Comparison of ENCODE assay signal across 23 cellular contexts in genomic region chr12:46240436-46240835, GRCh38. TPM values are rescaled to one million over a fixed set of nuclear protein-coding genes. Genes with fewer than 3 reads are reported as not detected.
DNase-seq lines count a peak whose midpoint lies in the region; ATAC-seq lines count a peak whose summit lies in the region.
"Had no signal": no experiment of that assay in that cellular context is flagged by ENCODE, and none has a peak within 500 bp of the region (broad histone marks: within the 10 kb centered on the region; RNA-seq: fewer than 3 reads in every experiment).

No MANE protein-coding gene starts in this region.

- H2BK120ac ChIP-seq in trophoblast cell (ENCODE audit: insufficient read depth, low read length, poor library complexity) = no peak overlapping the region

- ATAC-seq in activated CD4-positive, alpha-beta T cell treated with anti-CD3 and anti-CD28 coated beads for 36 hours = no peak
- no peak for ATAC-seq in CD4-positive, CD25-positive, alpha-beta regulatory T cell (ENCODE audit: low read depth in 2 of 2)
- no peak for ATAC-seq in HG03039 (IDR thresholded peaks at IDR 0.05; ENCODE audit: unreplicated experiment)

- no peaks in the 10 kb centered on the region for H3K27me3 ChIP-seq in CD4-positive, CD25-positive, alpha-beta regulatory T cell (ENCODE audit: control insufficient read depth, insufficient read depth, low read length)
- H3K27me3 ChIP-seq in trophoblast cell (ENCODE audit: insufficient read depth, low read length) = no peaks in the 10 kb centered on the region

- no peak overlapping the region for H4K91ac ChIP-seq in trophoblast cell (ENCODE audit: low read depth, low read length)

- no peak overlapping the region for H3K18ac ChIP-seq in trophoblast cell (ENCODE audit: low read length)

- no peaks in the 10 kb centered on the region for H3K79me1 ChIP-seq in trophoblast cell (ENCODE audit: low read length)

- no CpG with 5 or more reads among the region's 7 CpGs for WGBS in trophoblast cell (ENCODE audit: extremely low coverage, insufficient coverage, insufficient read length)

- H3K4me3 ChIP-seq in CD4-positive, CD25-positive, alpha-beta regulatory T cell (ENCODE audit: low read depth, low read length) = no peak overlapping the region
- H3K4me3 ChIP-seq in trophoblast cell (ENCODE audit: low read depth, low read length) = no peak overlapping the region
- H3K4me3 ChIP-seq: PC-9, SK-N-MC had no signal

- H3K9me3 Mint-ChIP-seq in activated CD4-positive, alpha-beta T cell treated with anti-CD3 and anti-CD28 coated beads for 36 hours (ENCODE audit: low read depth) = no peaks in the 10 kb centered on the region
- no peaks in the 10 kb centered on the region for H3K9me3 Mint-ChIP-seq in CD4-positive, CD25-positive, alpha-beta regulatory T cell
- H3K9me3 Mint-ChIP-seq in T-helper 2 cell treated with Interferon-gamma antibody and Interleukin-4, amounts not matched to agents 5 μg/mL and 100 μg/mL, for 36 hours = peaks cover 5% of the 10 kb centered on the region
- H3K9me3 Mint-ChIP-seq: CD8-positive, alpha-beta memory T cell had no signal

- no peak overlapping the region for H3K4me3 Mint-ChIP-seq in activated CD4-positive, alpha-beta T cell treated with anti-CD3 and anti-CD28 coated beads for 36 hours
- H3K4me3 Mint-ChIP-seq in CD4-positive, CD25-positive, alpha-beta regulatory T cell = peak overlapping the region in 1 of 4 donors; percentile 7
- H3K4me3 Mint-ChIP-seq in T-helper 2 cell treated with Interferon-gamma antibody and Interleukin-4, amounts not matched to agents 5 μg/mL and 100 μg/mL, for 36 hours = no peak overlapping the region

- no peak for DNase-seq in activated CD4-positive, alpha-beta T cell treated with anti-CD3 and anti-CD28 coated beads for 36 hours
- DNase-seq in activated CD4-positive, alpha-beta T cell treated with anti-CD3 and anti-CD28 coated beads for 48 hours = no peak
- no peak for DNase-seq in CD4-positive, CD25-positive, alpha-beta regulatory T cell
- DNase-seq in amniotic epithelial cell (ENCODE audit: low read depth) (peak; percentile 67), trophoblast cell (no peak), NCI-H2227 treated with DMSO at 0.1 percent for 48 hours (lab: John Stamatoyannopoulos, UW) (no peak)
- DNase-seq in T-helper 2 cell treated with Interferon-gamma antibody and Interleukin-4, amounts not matched to agents 5 μg/mL and 100 μg/mL, for 36 hours (ENCODE audit: low spot score) = no peak
- DNase-seq: 8988T; AML-193; C1 segment of cervical spinal cord; Calu3; CD8-positive, alpha-beta memory T cell; Karpas-422; NCI-H1694 treated with DMSO at 0.1 percent for 48 hours; NCI-H2081 treated with DMSO at 0.1 percent for 48 hours; NCI-H2171 treated with DMSO at 0.1 percent for 48 hours; NCI-H446 treated with DMSO at 0.1 percent for 48 hours; NCI-H69; PC-9; SHP77 treated with DMSO at 0.1 percent for 48 hours had no signal

- H4K8ac ChIP-seq in trophoblast cell (ENCODE audit: low read depth, low read length) = no peak overlapping the region

- H3K9me3 ChIP-seq in CD4-positive, CD25-positive, alpha-beta regulatory T cell (ENCODE audit: control insufficient read depth in 2 of 2, low read length in 2 of 2) = no peaks in the 10 kb centered on the region
- no peaks in the 10 kb centered on the region for H3K9me3 ChIP-seq in trophoblast cell (ENCODE audit: insufficient read depth, low read depth, low read length)

- peak overlapping the region; percentile 4 for H3K4ac ChIP-seq in trophoblast cell (ENCODE audit: low read depth, low read length)

- no peak overlapping the region for H3K23ac ChIP-seq in trophoblast cell (ENCODE audit: low read length)

- peaks cover 77% of the 10 kb centered on the region for H3K36me3 ChIP-seq in CD4-positive, CD25-positive, alpha-beta regulatory T cell (ENCODE audit: control insufficient read depth, insufficient read depth, low read length)
- H3K36me3 ChIP-seq in trophoblast cell (ENCODE audit: control insufficient read depth in 1 of 2, insufficient read depth in 2 of 2, low read length in 2 of 2) = peaks cover 14 to 32% of the 10 kb centered on the region in 2 experiments

- H2BK12ac ChIP-seq in trophoblast cell (ENCODE audit: low read length) = no peak overlapping the region

- H3K14ac ChIP-seq in trophoblast cell (ENCODE audit: low read length) = no peak overlapping the region

- H4K12ac ChIP-seq in trophoblast cell (ENCODE audit: low read depth, low read length) = no peak overlapping the region

- no peaks in the 10 kb centered on the region for H3K27me3 Mint-ChIP-seq in activated CD4-positive, alpha-beta T cell treated with anti-CD3 and anti-CD28 coated beads for 36 hours
- H3K27me3 Mint-ChIP-seq in CD4-positive, CD25-positive, alpha-beta regulatory T cell = no peaks in the 10 kb centered on the region
- no peaks in the 10 kb centered on the region for H3K27me3 Mint-ChIP-seq in T-helper 2 cell treated with Interferon-gamma antibody and Interleukin-4, amounts not matched to agents 5 μg/mL and 100 μg/mL, for 36 hours (ENCODE audit: low read depth)

- POLR2A ChIA-PET in activated CD4-positive, alpha-beta T cell treated with anti-CD3 and anti-CD28 coated beads for 36 hours (lab: Charles Lee) = no interaction called here

- intact Hi-C loops in activated CD4-positive, alpha-beta T cell treated with anti-CD3 and anti-CD28 coated beads for 36 hours (cut with DNase I, micrococcal nuclease) = no loop called here

- no peak overlapping the region for H3K27ac ChIP-seq in CD4-positive, CD25-positive, alpha-beta regulatory T cell (ENCODE audit: insufficient read depth, low read length, poor library complexity, severe bottlenecking)
- no peak overlapping the region for H3K27ac ChIP-seq in trophoblast cell (ENCODE audit: low read depth, low read length)
- H3K27ac ChIP-seq: PC-9, RWPE1 had no signal

- H2BK5ac ChIP-seq in trophoblast cell (ENCODE audit: low read depth, low read length, poor library complexity) = no peak overlapping the region

- CTCF ChIA-PET in activated CD4-positive, alpha-beta T cell treated with anti-CD3 and anti-CD28 coated beads for 36 hours (lab: Charles Lee) = no interaction called here

- peak overlapping the region; percentile 25 for H3K27ac Mint-ChIP-seq in activated CD4-positive, alpha-beta T cell treated with anti-CD3 and anti-CD28 coated beads for 36 hours
- peak overlapping the region in 2 of 3 donors; percentile 40 to 79 for H3K27ac Mint-ChIP-seq in CD4-positive, CD25-positive, alpha-beta regulatory T cell
- no peak overlapping the region for H3K27ac Mint-ChIP-seq in T-helper 2 cell treated with Interferon-gamma antibody and Interleukin-4, amounts not matched to agents 5 μg/mL and 100 μg/mL, for 36 hours

- H3K4me1 ChIP-seq in CD4-positive, CD25-positive, alpha-beta regulatory T cell (ENCODE audit: control insufficient read depth, insufficient read depth, low read length, poor library complexity, severe bottlenecking) = peaks cover 48% of the 10 kb centered on the region
- H3K4me1 ChIP-seq in trophoblast cell (ENCODE audit: control insufficient read depth in 1 of 2, insufficient read depth in 2 of 2, low read length in 2 of 2) = peaks cover 0 to 2% of the 10 kb centered on the region in 2 experiments

- H3K79me2 ChIP-seq in trophoblast cell (ENCODE audit: control insufficient read depth, insufficient read depth, low read length, poor library complexity) = peaks cover 9% of the 10 kb centered on the region

- no peak overlapping the region for H2AFZ ChIP-seq in trophoblast cell (ENCODE audit: insufficient read depth, low read length, poor library complexity)
- H2AFZ ChIP-seq: PC-9 had no signal

- no peak overlapping the region for H3K4me2 ChIP-seq in trophoblast cell (ENCODE audit: low read length)
- H3K4me2 ChIP-seq: PC-9 had no signal

- H2AK5ac ChIP-seq in trophoblast cell (ENCODE audit: low read length) = no peak overlapping the region

- no peak overlapping the region for H3K9ac ChIP-seq in trophoblast cell (ENCODE audit: low read length)

- H3K36me3 Mint-ChIP-seq in activated CD4-positive, alpha-beta T cell treated with anti-CD3 and anti-CD28 coated beads for 36 hours (ENCODE audit: low read depth) = peaks cover 91% of the 10 kb centered on the region
- peaks cover 48% of the 10 kb centered on the region for H3K36me3 Mint-ChIP-seq in CD4-positive, CD25-positive, alpha-beta regulatory T cell
- H3K36me3 Mint-ChIP-seq in T-helper 2 cell treated with Interferon-gamma antibody and Interleukin-4, amounts not matched to agents 5 μg/mL and 100 μg/mL, for 36 hours (ENCODE audit: low read depth) = peaks cover 85% of the 10 kb centered on the region

- peaks cover 84% of the 10 kb centered on the region for H3K4me1 Mint-ChIP-seq in activated CD4-positive, alpha-beta T cell treated with anti-CD3 and anti-CD28 coated beads for 36 hours
- H3K4me1 Mint-ChIP-seq in CD4-positive, CD25-positive, alpha-beta regulatory T cell = peaks cover 46 to 93% (median 71%) of the 10 kb centered on the region in 4 donors
- H3K4me1 Mint-ChIP-seq in T-helper 2 cell treated with Interferon-gamma antibody and Interleukin-4, amounts not matched to agents 5 μg/mL and 100 μg/mL, for 36 hours (ENCODE audit: low read depth) = peaks cover 29% of the 10 kb centered on the region

RNA-seq across cellular contexts. Expression of gene SLC38A1, which starts 28.4 kb away (rescaled TPM):
- total RNA-seq in activated CD4-positive, alpha-beta T cell treated with anti-CD3 and anti-CD28 coated beads for 36 hours = 100 to 1,000 TPM; 167 to 180 TPM
- 342 TPM for total RNA-seq in CD4-positive, CD25-positive, alpha-beta regulatory T cell
- 100 to 1,000 TPM; 257 to 279 (median 272) TPM for polyA plus RNA-seq in CD4-positive, CD25-positive, alpha-beta regulatory T cell
- 376 TPM in 2 replicates for polyA plus RNA-seq in trophoblast cell (2013)
